ENCODE assay signal across 8 cellular contexts in genomic region chr10:96089670-96090462, GRCh38. TPM values are rescaled to one million over a fixed set of nuclear protein-coding genes. Genes with fewer than 3 reads are reported as not detected.
DNase-seq lines count a peak whose midpoint lies in the region; ATAC-seq and TF ChIP-seq lines count a peak whose summit lies in the region.

No MANE protein-coding gene starts in this region.

- POLR2A ChIA-PET in PC-9 (lab: Charles Lee; ENCODE audit: unreplicated experiment): interaction anchor here (0.6 to 0.8 kb wide), 4 partner anchors 40 to 1732 kb away, joined by 4 to 16 read pairs (median 6); partner anchors contain the start of gene ZNF518A

- DNase-seq in DMS53 treated with DMSO at 0.1 percent for 48 hours (lab: John Stamatoyannopoulos, UW; ENCODE audit: unreplicated experiment) (peak; percentile 85), KG1 (lab: John Stamatoyannopoulos, UW) (peak; percentile 84), PC-9 (peak; percentile 74 to 78), esophagus muscularis mucosa (ENCODE audit: extremely low spot score) (peak; percentile 98), neuronal stem cell (ENCODE audit: low spot score) (peak; percentile 35), substantia nigra (lab: John Stamatoyannopoulos, UW) (peak; percentile 15 to 89 (median 79))
- DNase-seq in activated T-cell treated with anti-CD3 and anti-CD28 coated beads, Interleukin-2, amount 50 U/mL, for 24 hours: peak; percentile 94

- H3K4me3 ChIP-seq in PC-9: peak overlapping the region; percentile 93
- H3K4me3 ChIP-seq in esophagus muscularis mucosa: peak overlapping the region; percentile 73 to 91 (median 82)
- H3K4me3 ChIP-seq in neuronal stem cell (ENCODE audit: low read length in 2 of 2): peak overlapping the region in 1 of 2 donors; percentile 77

- peaks cover 3% of the 10 kb centered on the region; the same call in 1 of the 2 replicates for H3F3A ChIP-seq in PC-9 (ENCODE audit: insufficient read depth, low read depth)

- peak overlapping the region; percentile 99 for H3K27ac Mint-ChIP-seq in activated T-cell treated with anti-CD3 and anti-CD28 coated beads, Interleukin-2, amount 50 U/mL, for 24 hours

- no peak overlapping the region for H2AK5ac ChIP-seq in neuronal stem cell (ENCODE audit: low read depth, low read length)

- H2AFZ ChIP-seq in PC-9 (peak overlapping the region; percentile 100), neuronal stem cell (ENCODE audit: low read length) (no peak overlapping the region)

- WGBS in esophagus muscularis mucosa: 6% methylated on average over 29 of the region's 47 CpGs
- no CpG with 5 or more reads among the region's 47 CpGs for WGBS in neuronal stem cell (ENCODE audit: extremely low coverage in 2 of 2, insufficient read length in 2 of 2, insufficient replicate concordance in 1 of 2), 2 donors

- H3K79me2 ChIP-seq in PC-9 (ENCODE audit: low read depth): no peaks in the 10 kb centered on the region

- no peak for TF ChIP-seq POLR2A in esophagus muscularis mucosa (IDR thresholded peaks at IDR 0.05; ENCODE audit: low read depth)

- H3K4me1 Mint-ChIP-seq in activated T-cell treated with anti-CD3 and anti-CD28 coated beads, Interleukin-2, amount 50 U/mL, for 24 hours (ENCODE audit: low read depth): peaks cover 16% of the 10 kb centered on the region

- no peak overlapping the region for H3K4ac ChIP-seq in neuronal stem cell (ENCODE audit: low read length)

- H3K9me3 Mint-ChIP-seq in activated T-cell treated with anti-CD3 and anti-CD28 coated beads, Interleukin-2, amount 50 U/mL, for 24 hours: peaks cover 3% of the 10 kb centered on the region

- H3K27me3 Mint-ChIP-seq in activated T-cell treated with anti-CD3 and anti-CD28 coated beads, Interleukin-2, amount 50 U/mL, for 24 hours: peaks cover 27% of the 10 kb centered on the region

- TSS peak; percentile 83 for BruUV-seq in PC-9 (replicated peaks; lab: Mats Ljungman, UMichigan)

- no peak overlapping the region for H4K91ac ChIP-seq in neuronal stem cell (ENCODE audit: low read depth, low read length, poor library complexity)

- no peaks in the 10 kb centered on the region for H3K4me1 ChIP-seq in PC-9 (replicated peaks; ENCODE audit: insufficient read depth)
- peaks cover 0 to 12% (median 12%) of the 10 kb centered on the region in 4 donors for H3K4me1 ChIP-seq in esophagus muscularis mucosa
- no peaks in the 10 kb centered on the region for H3K4me1 ChIP-seq in neuronal stem cell (ENCODE audit: control insufficient read depth in 2 of 2, insufficient read depth in 1 of 2, low read depth in 1 of 2, low read length in 2 of 2)

- no peak overlapping the region for H3K9ac ChIP-seq in neuronal stem cell (ENCODE audit: low read depth, low read length, poor library complexity)

- no peaks in the 10 kb centered on the region for H4K20me1 ChIP-seq in PC-9 (ENCODE audit: insufficient read depth)

- peak overlapping the region; percentile 11 for H3K18ac ChIP-seq in neuronal stem cell (ENCODE audit: low read length)

- H3K4me2 ChIP-seq in PC-9 (peak overlapping the region; percentile 89), neuronal stem cell (ENCODE audit: insufficient read depth, low read length, poor library complexity, severe bottlenecking) (peak overlapping the region; percentile 22)

- H3K36me3 ChIP-seq in PC-9 (ENCODE audit: low read depth) (no peaks in the 10 kb centered on the region), esophagus muscularis mucosa (peaks cover 0 to 3% (median 0%) of the 10 kb centered on the region in 4 donors), neuronal stem cell (replicated peaks in 1 of 2; ENCODE audit: control insufficient read depth in 2 of 2, insufficient read depth in 2 of 2, low read length in 2 of 2) (no peaks in the 10 kb centered on the region)

- H3K14ac ChIP-seq in neuronal stem cell (ENCODE audit: low read length): no peak overlapping the region

- H3K79me1 ChIP-seq in neuronal stem cell (ENCODE audit: low read depth, low read length): no peaks in the 10 kb centered on the region

- H3K23ac ChIP-seq in neuronal stem cell (ENCODE audit: low read depth, low read length, poor library complexity): peak overlapping the region; percentile 89

- TF ChIP-seq CTCF in PC-9 (conservative IDR thresholded peaks at IDR 0.05) (no peak), esophagus muscularis mucosa (IDR thresholded peaks at IDR 0.05) (no peak)

- H2BK12ac ChIP-seq in neuronal stem cell (ENCODE audit: low read length): no peak overlapping the region

- CTCF ChIA-PET in PC-9 (lab: Charles Lee): no interaction called here

- H2BK120ac ChIP-seq in neuronal stem cell (ENCODE audit: low read depth, low read length): no peak overlapping the region

- H4K8ac ChIP-seq in neuronal stem cell (ENCODE audit: low read depth, low read length): no peak overlapping the region

- H3K4me3 Mint-ChIP-seq in activated T-cell treated with anti-CD3 and anti-CD28 coated beads, Interleukin-2, amount 50 U/mL, for 24 hours: peak overlapping the region; percentile 89

- no peak overlapping the region for H2BK15ac ChIP-seq in neuronal stem cell (ENCODE audit: low read length)

- H3K9me3 ChIP-seq in PC-9 (ENCODE audit: insufficient read depth, low read depth) (no peaks in the 10 kb centered on the region; the same call in 1 of the 2 replicates), esophagus muscularis mucosa (no peaks in the 10 kb centered on the region), neuronal stem cell (replicated peaks in 1 of 2; ENCODE audit: control insufficient read depth in 2 of 2, insufficient read depth in 1 of 2, low read depth in 1 of 2, low read length in 2 of 2) (no peaks in the 10 kb centered on the region)

- 0 out of 2 replicates have a peak, but pooled peaks cover 11% of the 10 kb centered on the region for H3K27me3 ChIP-seq in PC-9 (ENCODE audit: insufficient read depth, low read depth)
- peaks cover 0 to 29% (median 7%) of the 10 kb centered on the region in 4 donors for H3K27me3 ChIP-seq in esophagus muscularis mucosa
- H3K27me3 ChIP-seq in neuronal stem cell (ENCODE audit: control insufficient read depth in 3 of 3, insufficient read depth in 3 of 3, low read depth in 1 of 3, low read length in 3 of 3): peaks cover 0 to 19% (median 0%) of the 10 kb centered on the region in 3 experiments

- ATAC-seq in GM21717 (IDR thresholded peaks at IDR 0.05; ENCODE audit: unreplicated experiment): peak; percentile 92

- H3K9me2 ChIP-seq in PC-9 (ENCODE audit: insufficient read depth): no peaks in the 10 kb centered on the region

- H2BK5ac ChIP-seq in neuronal stem cell (ENCODE audit: low read length): no peak overlapping the region

- H3K36me3 Mint-ChIP-seq in activated T-cell treated with anti-CD3 and anti-CD28 coated beads, Interleukin-2, amount 50 U/mL, for 24 hours (ENCODE audit: low read depth): peaks cover 25% of the 10 kb centered on the region

- no peak for TF ChIP-seq EP300 in esophagus muscularis mucosa (IDR thresholded peaks at IDR 0.05)

- peak overlapping the region; percentile 87 for H3K27ac ChIP-seq in PC-9
- H3K27ac ChIP-seq in esophagus muscularis mucosa (replicated peaks in 1 of 4): peak overlapping the region; percentile 88 to 94 (median 89)
- H3K27ac ChIP-seq in neuronal stem cell (replicated peaks; ENCODE audit: low read length): peak overlapping the region; percentile 52
- H3K27ac ChIP-seq in substantia nigra (ENCODE audit: low read depth, low read length, poor library complexity, severe bottlenecking): peak overlapping the region; percentile 81

- intact Hi-C loops in PC-9 (cut with micrococcal nuclease; ENCODE audit: unreplicated experiment) (loop anchor here (1.0 kb wide), 1 partner anchor 40 kb away; the partner anchor contains the start of gene ZNF518A), esophagus muscularis mucosa (cut with DNase I) (loop anchor here (1.0 to 5.0 kb wide), 2 partner anchors 40 to 48 kb away; partner anchors contain the start of genes CCNJ and ZNF518A)

RNA-seq across cellular contexts. Expression of gene ZNF518A, which starts 40.2 kb away (rescaled TPM):
- total RNA-seq in PC-9 (2021) (11.4 and 12.6 TPM in 2 replicates), esophagus muscularis mucosa (10 to 100 TPM; 11.6 to 20.8 (median 12.2) TPM)
- polyA plus RNA-seq in neuronal stem cell (2013, experiment 1 of 2): 15.4 TPM
- 17.9 TPM for polyA plus RNA-seq in neuronal stem cell (2013, experiment 2 of 2)

RNA-seq across cellular contexts. Expression of gene CCNJ, which starts 46.5 kb away (rescaled TPM):
- total RNA-seq in PC-9 (2021) (2.5 TPM in 2 replicates), esophagus muscularis mucosa (1 to 10 TPM; 3.8 to 5.3 (median 4.8) TPM)
- polyA plus RNA-seq in neuronal stem cell (2013, experiment 1 of 2): 25.0 TPM
- 26.0 TPM for polyA plus RNA-seq in neuronal stem cell (2013, experiment 2 of 2)

Comparison
In these comparisons a context has a peak if more than half of its experiments do, and no peak if none do; other contexts are left out.
1. DNase-seq: peak in every context shown above with its lines; median percentile 98 in esophagus muscularis mucosa; 94 in activated T-cell treated with anti-CD3 and anti-CD28 coated beads, Interleukin-2, amount 50 U/mL, for 24 hours; 85 in DMS53 treated with DMSO at 0.1 percent for 48 hours; 84 in KG1; 79 in substantia nigra; 76 in PC-9; 35 in neuronal stem cell.